ENCODE assay signal across 1 cellular context in genomic region chr7:18552943-18553584, GRCh38.
TF ChIP-seq lines count a peak whose summit lies in the region.

No MANE protein-coding gene starts in this region.

TF ChIP-seq in HEK293, 187 proteins besides CTCF, POLR2A, EP300 and RAD21 (continued from another document and continues in another):
- TF ChIP-seq OVOL3 (tag by site-specific recombination; IDR thresholded peaks at IDR 0.05) (no peak; the same call in 1 of the 2 replicates), SP7 (tag by site-specific recombination; IDR thresholded peaks at IDR 0.05) (no peak), ZNF37A (tag by site-specific recombination; IDR thresholded peaks at IDR 0.05) (no peak), SCRT1 (tag by site-specific recombination; IDR thresholded peaks at IDR 0.05; ENCODE audit: borderline replicate concordance) (no peak), KLF16 (tag by site-specific recombination; IDR thresholded peaks at IDR 0.05) (no peak), SCRT2 (tag by site-specific recombination; IDR thresholded peaks at IDR 0.05) (no peak), ZBTB44 (tag by site-specific recombination; IDR thresholded peaks at IDR 0.05) (peak; percentile 12; the same call in 1 of the 2 replicates), ZNF521 (tag by site-specific recombination; IDR thresholded peaks at IDR 0.05) (no peak), ZFHX2 (tag by site-specific recombination; conservative IDR thresholded peaks at IDR 0.05) (no peak), ZNF398 (tag by site-specific recombination; IDR thresholded peaks at IDR 0.05) (no peak), ZNF792 (tag by site-specific recombination; IDR thresholded peaks at IDR 0.05) (no peak), GFI1B (tag by site-specific recombination; IDR thresholded peaks at IDR 0.05) (no peak), ZNF354C (tag by site-specific recombination; IDR thresholded peaks at IDR 0.05; ENCODE audit: borderline replicate concordance, low read depth) (no peak), PRDM10 (tag by site-specific recombination; IDR thresholded peaks at IDR 0.05) (peak; percentile 66), ZNF596 (tag by site-specific recombination; IDR thresholded peaks at IDR 0.05) (no peak), ZBTB26 (tag by site-specific recombination; optimal IDR thresholded peaks at IDR 0.05) (no peak), ZNF221 (tag by site-specific recombination; IDR thresholded peaks at IDR 0.05; ENCODE audit: borderline replicate concordance) (no peak), ZNF433 (tag by site-specific recombination; IDR thresholded peaks at IDR 0.05; ENCODE audit: low read depth) (no peak), ZBTB17 (tag by site-specific recombination; IDR thresholded peaks at IDR 0.05) (no peak), PRDM1 (tag by site-specific recombination; IDR thresholded peaks at IDR 0.05) (no peak), ZNF366 (tag by site-specific recombination; conservative IDR thresholded peaks at IDR 0.05) (no peak), ZNF76 (tag by site-specific recombination; IDR thresholded peaks at IDR 0.05; ENCODE audit: borderline replicate concordance, low read depth) (no peak), ZNF510 (tag by site-specific recombination; IDR thresholded peaks at IDR 0.05; ENCODE audit: insufficient replicate concordance) (no peak), ZNF677 (tag by site-specific recombination; IDR thresholded peaks at IDR 0.05) (no peak), ZNF394 (tag by site-specific recombination; IDR thresholded peaks at IDR 0.05; ENCODE audit: borderline replicate concordance) (no peak), ZSCAN30 (tag by site-specific recombination; IDR thresholded peaks at IDR 0.05) (peak; percentile 80; the same call in 1 of the 2 replicates), ZNF16 (tag by site-specific recombination; IDR thresholded peaks at IDR 0.05; ENCODE audit: low read depth) (no peak), ZNF426 (tag by site-specific recombination; IDR thresholded peaks at IDR 0.05) (no peak), ZNF639 (tag by site-specific recombination; IDR thresholded peaks at IDR 0.05) (no peak), KLF8 (tag by site-specific recombination; IDR thresholded peaks at IDR 0.05) (no peak), ZNF274 (IDR thresholded peaks at IDR 0.05; ENCODE audit: low read length) (no peak), ZNF274 (tag by site-specific recombination; IDR thresholded peaks at IDR 0.05; ENCODE audit: borderline replicate concordance) (no peak), KLF10 (tag by site-specific recombination; IDR thresholded peaks at IDR 0.05) (no peak), KLF1 (tag by site-specific recombination; IDR thresholded peaks at IDR 0.05) (no peak), ZNF26 (tag by site-specific recombination; IDR thresholded peaks at IDR 0.05) (no peak), KLF7 (tag by site-specific recombination; IDR thresholded peaks at IDR 0.05; ENCODE audit: borderline replicate concordance) (no peak), ZBTB1 (tag by site-specific recombination; IDR thresholded peaks at IDR 0.05) (no peak), ZBTB10 (tag by site-specific recombination; IDR thresholded peaks at IDR 0.05) (no peak), ZNF449 (tag by site-specific recombination; IDR thresholded peaks at IDR 0.05) (no peak), ZNF302 (tag by site-specific recombination; IDR thresholded peaks at IDR 0.05; ENCODE audit: low read depth) (no peak), ZNF324 (tag by site-specific recombination; IDR thresholded peaks at IDR 0.05) (no peak), ZNF266 (tag by site-specific recombination; IDR thresholded peaks at IDR 0.05; ENCODE audit: low read depth) (no peak), ZNF837 (tag by site-specific recombination; IDR thresholded peaks at IDR 0.05) (no peak), ZNF704 (tag by site-specific recombination; IDR thresholded peaks at IDR 0.05) (no peak), EGR2 (tag by site-specific recombination; IDR thresholded peaks at IDR 0.05; ENCODE audit: low read depth) (no peak), ZNF140 (tag by site-specific recombination; IDR thresholded peaks at IDR 0.05) (no peak), ZNF341 (tag by site-specific recombination; IDR thresholded peaks at IDR 0.05; ENCODE audit: low read depth) (no peak), MEIS1 (CRISPR knock-in tag; IDR thresholded peaks at IDR 0.05; ENCODE audit: borderline replicate concordance) (no peak)
